ENCODE assay signal across 17 cellular contexts in genomic region chr4:150533673-150534072, GRCh38. TPM values are rescaled to one million over a fixed set of nuclear protein-coding genes. Genes with fewer than 3 reads are reported as not detected.
DNase-seq lines count a peak whose midpoint lies in the region; ATAC-seq and TF ChIP-seq lines count a peak whose summit lies in the region.
"Had no signal": no experiment of that assay in that cellular context is flagged by ENCODE, and none has a peak within 500 bp of the region (broad histone marks: within the 10 kb centered on the region; RNA-seq: fewer than 3 reads in every experiment).

No MANE protein-coding gene starts in this region.

- H3K27me3 ChIP-seq in right lobe of liver: no peaks in the 10 kb centered on the region

- no peak for TF ChIP-seq POLR2A in right lobe of liver (IDR thresholded peaks at IDR 0.05)

- no peaks in the 10 kb centered on the region for H3K27me3 Mint-ChIP-seq in endothelial cell (ENCODE audit: unreplicated experiment)
- H3K27me3 Mint-ChIP-seq: CD4-positive, alpha-beta T cell had no signal

- no peaks in the 10 kb centered on the region for H3K36me3 ChIP-seq in right lobe of liver

- H3K4me1 Mint-ChIP-seq in endothelial cell (ENCODE audit: unreplicated experiment): no peaks in the 10 kb centered on the region

- no peak for ATAC-seq in right lobe of liver

- TF ChIP-seq CTCF in endothelial cell (IDR thresholded peaks at IDR 0.05; ENCODE audit: unreplicated experiment) (no peak), right lobe of liver (IDR thresholded peaks at IDR 0.05) (no peak)

- intact Hi-C loops in right lobe of liver (cut with DNase I): no loop called here

- no peaks in the 10 kb centered on the region for H3K36me3 Mint-ChIP-seq in endothelial cell (ENCODE audit: low read depth, unreplicated experiment)

- no peak overlapping the region for H3K4me3 Mint-ChIP-seq in endothelial cell (ENCODE audit: unreplicated experiment)
- H3K4me3 Mint-ChIP-seq: CD4-positive, alpha-beta T cell; H9 had no signal

- no peaks in the 10 kb centered on the region for H3K9me3 ChIP-seq in right lobe of liver
- H3K9me3 ChIP-seq: Caco-2 had no signal

- DNase-seq in ELR (ENCODE audit: low read depth) (peak; percentile 7), NCI-H69 (lab: John Stamatoyannopoulos, UW) (peak; percentile 30), endothelial cell (ENCODE audit: low spot score) (no peak), UCSD-AML1 (lab: John Stamatoyannopoulos, UW; ENCODE audit: unreplicated experiment) (no peak), right lobe of liver (no peak), SIG-M5 treated with dmso at 0.1 percent for 504 hours (lab: John Stamatoyannopoulos, UW; ENCODE audit: unreplicated experiment) (no peak)
- no peak for DNase-seq in activated T-cell treated with anti-CD3 and anti-CD28 coated beads, Interleukin-2, amount 50 U/mL, for 1 hour
- DNase-seq: AML-193; Caco-2; CD4-positive, alpha-beta T cell; DMS79 treated with DMSO at 0.1 percent for 48 hours; GDM1; GOT3; H9 had no signal

- H3K27ac ChIP-seq in right lobe of liver: no peak overlapping the region
- H3K27ac ChIP-seq: C4-2B, KMS-11 had no signal

- H3K4me3 ChIP-seq in right lobe of liver: no peak overlapping the region

- no peaks in the 10 kb centered on the region for H3K4me1 ChIP-seq in right lobe of liver
- H3K4me1 ChIP-seq: Caco-2 had no signal

- no peaks in the 10 kb centered on the region for H3K9me3 Mint-ChIP-seq in endothelial cell (ENCODE audit: unreplicated experiment)
- H3K9me3 Mint-ChIP-seq: CD4-positive, alpha-beta T cell; H9 had no signal

- 100% methylated on average over 1 of the region's 3 CpGs for WGBS in right lobe of liver (ENCODE audit: insufficient coverage, low coverage, low lambda C conversion rate, missing lambda C conversion rate)

- peak overlapping the region; percentile 13 for H3K27ac Mint-ChIP-seq in endothelial cell (ENCODE audit: unreplicated experiment)
- H3K27ac Mint-ChIP-seq: CD4-positive, alpha-beta T cell; H9 had no signal

RNA-seq across cellular contexts. Expression of gene MAB21L2, which starts 48.3 kb away (rescaled TPM):
- total RNA-seq in endothelial cell (ENCODE audit: unreplicated experiment) (not detected), right lobe of liver (under 1 TPM in 5 of 6 experiments, not detected in 1; 0.06 to 0.70 (median 0.31) TPM)
- total RNA-seq: Caco-2; CD4-positive, alpha-beta T cell; H9; HT-29 had no signal

Comparison
In these comparisons a context has a peak if more than half of its experiments do, and no peak if none do; other contexts are left out.
1. DNase-seq: peak in ELR (single experiment) and NCI-H69 (single experiment); none in endothelial cell (single experiment), activated T-cell treated with anti-CD3 and anti-CD28 coated beads, Interleukin-2, amount 50 U/mL, for 1 hour (single experiment), UCSD-AML1 (single experiment), right lobe of liver (0 of 3) and SIG-M5 treated with dmso at 0.1 percent for 504 hours (single experiment).